ENCODE assay signal across 33 cellular contexts in genomic region chr16:21161211-21161610, GRCh38. TPM values are rescaled to one million over a fixed set of nuclear protein-coding genes. Genes with fewer than 3 reads are reported as not detected.
DNase-seq lines count a peak whose midpoint lies in the region; ATAC-seq and TF ChIP-seq lines count a peak whose summit lies in the region.
"Had no signal": no experiment of that assay in that cellular context is flagged by ENCODE, and none has a peak within 500 bp of the region (broad histone marks: within the 10 kb centered on the region; RNA-seq: fewer than 3 reads in every experiment).

No MANE protein-coding gene starts in this region.

- TF ChIP-seq POLR2A in adrenal gland (IDR thresholded peaks at IDR 0.05) (peak in 1 of 2 donors; percentile 11), heart left ventricle (IDR thresholded peaks at IDR 0.05) (peak in 1 of 2 donors; percentile 46)

- H3K27ac ChIP-seq in adrenal gland: peak overlapping the region in 4 of 5 donors; percentile 26 to 52 (median 32)
- peak overlapping the region in 11 of 12 donors; percentile 43 to 94 (median 88) for H3K27ac ChIP-seq in heart left ventricle
- H3K27ac ChIP-seq in thoracic aorta: peak overlapping the region; percentile 1 to 62
- H3K27ac ChIP-seq in dorsolateral prefrontal cortex: peak overlapping the region in 1 of 59 donors; percentile 43
- H3K27ac ChIP-seq in CD4-positive, alpha-beta memory T cell (ENCODE audit: low read depth, low read length): no peak overlapping the region
- H3K27ac ChIP-seq: neutrophil, SJSA1 had no signal

- H3K4me3 ChIP-seq in adrenal gland: no peak overlapping the region
- peak overlapping the region in 9 of 12 donors; percentile 5 to 95 (median 88) for H3K4me3 ChIP-seq in heart left ventricle
- peak overlapping the region; percentile 96 for H3K4me3 ChIP-seq in thoracic aorta
- no peak overlapping the region for H3K4me3 ChIP-seq in dorsolateral prefrontal cortex
- H3K4me3 ChIP-seq in CD4-positive, alpha-beta memory T cell (ENCODE audit: low read length in 2 of 2): no peak overlapping the region
- H3K4me3 ChIP-seq: SJSA1 had no signal

- H3K9me3 Mint-ChIP-seq in CD4-positive, alpha-beta memory T cell: no peaks in the 10 kb centered on the region
- H3K9me3 Mint-ChIP-seq: activated CD8-positive, alpha-beta T cell treated with anti-CD3 and anti-CD28 coated beads for 36 hours; activated naive CD8-positive, alpha-beta T cell treated with anti-CD3 and anti-CD28 coated beads, Interleukin-2, amount 50 U/mL, for 24 hours; CD4-positive, CD25-positive, alpha-beta regulatory T cell; endodermal cell; memory B cell; stimulated activated effector memory CD8-positive, alpha-beta T cell treated with anti-CD3 and anti-CD28 coated beads, Interleukin-12 subunit alpha, Interleukin-12 subunit beta, amount 100 ng/mL, for 72 hours had no signal

- peaks cover 20 to 51% (median 22%) of the 10 kb centered on the region in 4 donors for H3K4me1 Mint-ChIP-seq in CD4-positive, alpha-beta memory T cell
- H3K4me1 Mint-ChIP-seq: endodermal cell had no signal

- POLR2A ChIA-PET in CD4-positive, alpha-beta memory T cell (lab: Charles Lee; ENCODE audit: partially characterized antibody): no interaction called here

- H3K4me3 Mint-ChIP-seq in CD4-positive, alpha-beta memory T cell: no peak overlapping the region
- H3K4me3 Mint-ChIP-seq: activated CD8-positive, alpha-beta T cell treated with anti-CD3 and anti-CD28 coated beads for 36 hours; activated naive CD8-positive, alpha-beta T cell treated with anti-CD3 and anti-CD28 coated beads, Interleukin-2, amount 50 U/mL, for 24 hours; endodermal cell; memory B cell; stimulated activated effector memory CD8-positive, alpha-beta T cell treated with anti-CD3 and anti-CD28 coated beads, Interleukin-12 subunit alpha, Interleukin-12 subunit beta, amount 100 ng/mL, for 72 hours had no signal

- TF ChIP-seq CTCF in adrenal gland (IDR thresholded peaks at IDR 0.05): no peak
- no peak for TF ChIP-seq CTCF in heart left ventricle (IDR thresholded peaks at IDR 0.05)
- TF ChIP-seq CTCF in thoracic aorta (IDR thresholded peaks at IDR 0.05): no peak
- no peak for TF ChIP-seq CTCF in dorsolateral prefrontal cortex (IDR thresholded peaks at IDR 0.05 in 54 of 56, conservative IDR thresholded peaks at IDR 0.05 in 2 of 56; ENCODE audit: low read depth in 1 of 56, partially characterized antibody in 56 of 56)

- 47 to 62% (median 61%) methylated on average over 2 of the region's 2 CpGs for WGBS in adrenal gland, 4 donors
- 40 to 52% (median 48%) methylated on average over 2 of the region's 2 CpGs for WGBS in heart left ventricle, 4 donors

- peak overlapping the region in 2 of 7 donors; percentile 1 to 42 for H3K27ac Mint-ChIP-seq in CD4-positive, alpha-beta memory T cell
- H3K27ac Mint-ChIP-seq: activated CD8-positive, alpha-beta T cell treated with anti-CD3 and anti-CD28 coated beads for 36 hours; activated naive CD8-positive, alpha-beta T cell treated with anti-CD3 and anti-CD28 coated beads, Interleukin-2, amount 50 U/mL, for 24 hours; CD4-positive, CD25-positive, alpha-beta regulatory T cell; endodermal cell; memory B cell; stimulated activated effector memory CD8-positive, alpha-beta T cell treated with anti-CD3 and anti-CD28 coated beads, Interleukin-12 subunit alpha, Interleukin-12 subunit beta, amount 100 ng/mL, for 72 hours had no signal

- peaks cover 55 to 63% of the 10 kb centered on the region in 2 donors for H3K4me1 ChIP-seq in adrenal gland (replicated peaks in 1 of 2)
- H3K4me1 ChIP-seq in heart left ventricle: peaks cover 20 to 72% (median 47%) of the 10 kb centered on the region in 12 donors
- peaks cover 36 to 60% of the 10 kb centered on the region in 2 donors for H3K4me1 ChIP-seq in thoracic aorta (ENCODE audit: control insufficient read depth in 1 of 2, low read depth in 2 of 2)
- H3K4me1 ChIP-seq in CD4-positive, alpha-beta memory T cell (ENCODE audit: insufficient read depth, low read length): peaks cover 17% of the 10 kb centered on the region

- H3K27me3 ChIP-seq in adrenal gland: no peaks in the 10 kb centered on the region
- H3K27me3 ChIP-seq in heart left ventricle: no peaks in the 10 kb centered on the region
- H3K27me3 ChIP-seq in thoracic aorta (replicated peaks; ENCODE audit: insufficient read depth): no peaks in the 10 kb centered on the region
- peaks cover 0 to 17% (median 0%) of the 10 kb centered on the region in 45 donors for H3K27me3 ChIP-seq in dorsolateral prefrontal cortex
- no peaks in the 10 kb centered on the region for H3K27me3 ChIP-seq in CD4-positive, alpha-beta memory T cell (ENCODE audit: insufficient read depth, low read length)
- H3K27me3 ChIP-seq: esophagus squamous epithelium, neutrophil, SJSA1 had no signal

- H3K27me3 Mint-ChIP-seq in CD4-positive, alpha-beta memory T cell: no peaks in the 10 kb centered on the region
- H3K27me3 Mint-ChIP-seq: activated CD8-positive, alpha-beta T cell treated with anti-CD3 and anti-CD28 coated beads for 36 hours; activated naive CD8-positive, alpha-beta T cell treated with anti-CD3 and anti-CD28 coated beads, Interleukin-2, amount 50 U/mL, for 24 hours; CD4-positive, CD25-positive, alpha-beta regulatory T cell; memory B cell had no signal

- intact Hi-C loops in adrenal gland (cut with DNase I): no loop called here
- intact Hi-C loops in heart left ventricle (cut with DNase I): loop anchor here in 1 of 10 donors (10.0 kb wide), 1 partner anchor 1034 kb away; no protein-coding TSS in a partner anchor
- intact Hi-C loops in dorsolateral prefrontal cortex (cut with DNase I): loop anchor here in 1 of 2 donors (10.0 kb wide), 1 partner anchor 1154 kb away; no protein-coding TSS in a partner anchor
- intact Hi-C loops in CD4-positive, alpha-beta memory T cell (cut with micrococcal nuclease): no loop called here

- CTCF ChIA-PET in CD4-positive, alpha-beta memory T cell (lab: Charles Lee; ENCODE audit: partially characterized antibody): no interaction called here

- DNase-seq in EH (ENCODE audit: low read depth): peak; percentile 20
- DNase-seq in adrenal gland: peak in 6 of 7 donors; percentile 41 to 82 (median 56)
- DNase-seq in heart left ventricle: peak in 1 of 5 donors; percentile 40
- DNase-seq in thoracic aorta (ENCODE audit: low spot score): no peak
- DNase-seq in NCI-H2081 (lab: John Stamatoyannopoulos, UW): no peak
- DNase-seq in dorsolateral prefrontal cortex: no peak
- DNase-seq in CD4-positive, alpha-beta memory T cell: no peak
- DNase-seq: activated CD4-positive, CD25-positive, alpha-beta regulatory T cell treated with anti-CD3 and anti-CD28 coated beads, Interleukin-2, amount 50 U/mL, for 72 hours; activated CD8-positive, alpha-beta T cell treated with anti-CD3 and anti-CD28 coated beads for 36 hours; activated effector memory CD4-positive, alpha-beta T cell treated with anti-CD3 and anti-CD28 coated beads, Interleukin-2, amount 50 U/mL, for 16 hours; activated naive CD8-positive, alpha-beta T cell treated with anti-CD3 and anti-CD28 coated beads, Interleukin-2, amount 50 U/mL, for 24 hours; activated T-cell treated with anti-CD3 and anti-CD28 coated beads for 4 hours; CD4-positive, CD25-positive, alpha-beta regulatory T cell; cortex of kidney; DMS153; endodermal cell; esophagus squamous epithelium; GF-D8; glutamatergic neuron; NCI-H1048; NCI-H1694 treated with DMSO at 0.1 percent for 48 hours; NCI-H2171 treated with DMSO at 0.1 percent for 48 hours; NCI-H526 treated with DMSO at 0.1 percent for 48 hours; stimulated activated CD4-positive, alpha-beta T cell treated with anti-CD3 and anti-CD28 coated beads, Interleukin-2, amount 100 ng/mL, for 48 hours; T-helper 1 cell had no signal

- H3K9me3 ChIP-seq in adrenal gland (replicated peaks in 1 of 3) (no peaks in the 10 kb centered on the region), heart left ventricle (no peaks in the 10 kb centered on the region), thoracic aorta (no peaks in the 10 kb centered on the region)
- H3K9me3 ChIP-seq in CD4-positive, alpha-beta memory T cell (ENCODE audit: control insufficient read depth in 1 of 2, low read length in 2 of 2): no peaks in the 10 kb centered on the region
- H3K9me3 ChIP-seq: esophagus squamous epithelium, neutrophil, SJSA1 had no signal

- H3K36me3 Mint-ChIP-seq in CD4-positive, alpha-beta memory T cell: peaks cover 18 to 42% of the 10 kb centered on the region in 2 donors

- ATAC-seq in heart left ventricle: peak; percentile 14 to 35 (median 20)
- no peak for ATAC-seq in thoracic aorta (ENCODE audit: insufficient number of reproducible peaks, low FRiP score, low read depth)
- ATAC-seq: activated CD8-positive, alpha-beta T cell treated with anti-CD3 and anti-CD28 coated beads for 36 hours; activated naive CD8-positive, alpha-beta T cell treated with anti-CD3 and anti-CD28 coated beads, Interleukin-2, amount 50 U/mL, for 24 hours; stimulated activated effector memory CD8-positive, alpha-beta T cell treated with anti-CD3 and anti-CD28 coated beads, Interleukin-12 subunit alpha, Interleukin-12 subunit beta, amount 100 ng/mL, for 72 hours had no signal

- H3K36me3 ChIP-seq in adrenal gland (replicated peaks in 1 of 2) (peaks cover 0 to 6% of the 10 kb centered on the region in 2 donors), heart left ventricle (peaks cover 0 to 44% (median 29%) of the 10 kb centered on the region in 9 donors), thoracic aorta (peaks cover 18% of the 10 kb centered on the region)
- H3K36me3 ChIP-seq in CD4-positive, alpha-beta memory T cell (ENCODE audit: insufficient read depth, low read length): peaks cover 6% of the 10 kb centered on the region
- H3K36me3 ChIP-seq: neutrophil had no signal

RNA-seq across cellular contexts. Expression of gene LDAF1, which starts 2.7 kb away (rescaled TPM):
- 100 to 1,000 TPM in 4 of 8 donors, 10 to 100 TPM in 3, 1 to 10 TPM in 1; 9.7 to 194 (median 123) TPM for total RNA-seq in adrenal gland
- polyA plus RNA-seq in adrenal gland: 10 to 100 TPM in 1 of 3 donors, 1 to 10 TPM in 2; 5.3 to 21.6 (median 8.3) TPM
- total RNA-seq in heart left ventricle: 100 to 1,000 TPM in 7 of 9 donors, 10 to 100 TPM in 2; 87.0 to 334 (median 162) TPM
- polyA plus RNA-seq in heart left ventricle: 10 to 100 TPM; 31.0 to 46.3 TPM
- total RNA-seq in thoracic aorta: 100 to 1,000 TPM; 110 to 112 TPM
- total RNA-seq in dorsolateral prefrontal cortex: 10 to 100 TPM in 5 of 120 experiments, 1 to 10 TPM in 115; 1.5 to 14.0 (median 5.4) TPM
- 10 to 100 TPM; 18.3 to 18.6 TPM for total RNA-seq in CD4-positive, alpha-beta memory T cell
- polyA plus RNA-seq in CD4-positive, alpha-beta memory T cell: 10 to 100 TPM; 15.0 to 23.3 TPM

RNA-seq across cellular contexts. Expression of gene DNAH3, which starts 10.6 kb away (rescaled TPM):
- under 1 TPM in 4 of 8 donors, not detected in 4; 0.14 to 0.40 (median 0.20) TPM for total RNA-seq in adrenal gland
- polyA plus RNA-seq in adrenal gland: under 1 TPM in 1 of 3 donors, not detected in 2; 0.32 TPM
- 1 to 10 TPM in 4 of 9 donors, under 1 TPM in 5; 0.30 to 2.0 (median 0.97) TPM for total RNA-seq in heart left ventricle
- under 1 TPM; 0.01 to 0.46 TPM for polyA plus RNA-seq in heart left ventricle
- not detected for total RNA-seq in thoracic aorta
- 1 to 10 TPM in 4 of 120 experiments, under 1 TPM in 62, not detected in 54; 0.03 to 2.0 (median 0.33) TPM for total RNA-seq in dorsolateral prefrontal cortex
- total RNA-seq in CD4-positive, alpha-beta memory T cell: not detected
- polyA plus RNA-seq in CD4-positive, alpha-beta memory T cell: not detected
- total RNA-seq: CD4-positive, CD25-positive, alpha-beta regulatory T cell; pulmonary artery endothelial cell had no signal
- polyA plus RNA-seq: AG04450 had no signal

RNA-seq across cellular contexts. Expression of gene ZP2, which starts 50.2 kb away (rescaled TPM):
- total RNA-seq in adrenal gland (not detected), heart left ventricle (not detected), thoracic aorta (not detected), dorsolateral prefrontal cortex (under 1 TPM in 1 of 120 experiments, not detected in 119; 0.42 TPM)
- polyA plus RNA-seq in adrenal gland (not detected), heart left ventricle (not detected)
- total RNA-seq in CD4-positive, alpha-beta memory T cell: not detected
- not detected for polyA plus RNA-seq in CD4-positive, alpha-beta memory T cell
- total RNA-seq: activated CD8-positive, alpha-beta T cell treated with anti-CD3 and anti-CD28 coated beads for 36 hours; CD4-positive, CD25-positive, alpha-beta regulatory T cell; endodermal cell; esophagus squamous epithelium; H4; myocyte; pulmonary artery endothelial cell; SJSA1 had no signal
- polyA plus RNA-seq: AG04450; CD4-positive, CD25-positive, alpha-beta regulatory T cell had no signal

Comparison
In these comparisons a context has a peak if more than half of its experiments do, and no peak if none do; other contexts are left out.
1. DNase-seq: peak in EH (single experiment) and adrenal gland (6 of 7); none in thoracic aorta (single experiment), NCI-H2081 (0 of 2), dorsolateral prefrontal cortex (0 of 10) and CD4-positive, alpha-beta memory T cell (0 of 5).
2. H3K4me3 ChIP-seq: peak in heart left ventricle (9 of 12) and thoracic aorta (single experiment); none in adrenal gland (0 of 4), dorsolateral prefrontal cortex (0 of 59) and CD4-positive, alpha-beta memory T cell (0 of 2).